ENCODE assay signal across 16 cellular contexts in genomic region chr12:20127401-20127800, GRCh38.
"Had no signal": no experiment of that assay in that cellular context is flagged by ENCODE, and none has a peak within 500 bp of the region (broad histone marks: within the 10 kb centered on the region; RNA-seq: fewer than 3 reads in every experiment).

No MANE protein-coding gene starts in this region.

- H3K27ac ChIP-seq: breast epithelium, epithelial cell of prostate, psoas muscle, right lobe of liver, stomach had no signal

- H3K9me3 ChIP-seq: breast epithelium, psoas muscle, right lobe of liver, stomach had no signal

- H3K4me1 ChIP-seq: breast epithelium, psoas muscle, right lobe of liver, stomach had no signal

- H3K27me3 ChIP-seq: breast epithelium, right lobe of liver, stomach had no signal

- H3K4me3 ChIP-seq: breast epithelium, psoas muscle, right lobe of liver, stomach had no signal

- DNase-seq: activated CD4-positive, alpha-beta T cell treated with anti-CD3 and anti-CD28 coated beads, Interleukin-2, amount 10 ng/mL, durations not matched to agents 24 days and 14 days; activated CD8-positive, alpha-beta T cell treated with anti-CD3 and anti-CD28 coated beads, Interleukin-2, amount 10 ng/mL, durations not matched to agents 7 days and 5 days; activated effector memory CD4-positive, alpha-beta T cell treated with Interleukin-2 at 50 U/mL for 16 hours; activated naive CD4-positive, alpha-beta T cell treated with anti-CD3 and anti-CD28 coated beads, Interleukin-2, amount 10 ng/mL, durations not matched to agents 7 days and 5 days; activated T-cell treated with anti-CD3 and anti-CD28 coated beads, Interleukin-2, amount 50 U/mL, for 48 hours; left cardiac atrium; naive thymus-derived CD8-positive, alpha-beta T cell; psoas muscle; right lobe of liver; stimulated activated CD4-positive, alpha-beta T cell treated with anti-CD3 and anti-CD28 coated beads, Interleukin-4, amount 100 ng/mL, for 24 hours; stomach; trophoblast cell had no signal

- FAIRE-seq: astrocyte, islet of Langerhans had no signal

- H3K36me3 ChIP-seq: breast epithelium, right lobe of liver, stomach had no signal
